ENCODE assay signal across 14 cellular contexts in the genomic region with DNA sequence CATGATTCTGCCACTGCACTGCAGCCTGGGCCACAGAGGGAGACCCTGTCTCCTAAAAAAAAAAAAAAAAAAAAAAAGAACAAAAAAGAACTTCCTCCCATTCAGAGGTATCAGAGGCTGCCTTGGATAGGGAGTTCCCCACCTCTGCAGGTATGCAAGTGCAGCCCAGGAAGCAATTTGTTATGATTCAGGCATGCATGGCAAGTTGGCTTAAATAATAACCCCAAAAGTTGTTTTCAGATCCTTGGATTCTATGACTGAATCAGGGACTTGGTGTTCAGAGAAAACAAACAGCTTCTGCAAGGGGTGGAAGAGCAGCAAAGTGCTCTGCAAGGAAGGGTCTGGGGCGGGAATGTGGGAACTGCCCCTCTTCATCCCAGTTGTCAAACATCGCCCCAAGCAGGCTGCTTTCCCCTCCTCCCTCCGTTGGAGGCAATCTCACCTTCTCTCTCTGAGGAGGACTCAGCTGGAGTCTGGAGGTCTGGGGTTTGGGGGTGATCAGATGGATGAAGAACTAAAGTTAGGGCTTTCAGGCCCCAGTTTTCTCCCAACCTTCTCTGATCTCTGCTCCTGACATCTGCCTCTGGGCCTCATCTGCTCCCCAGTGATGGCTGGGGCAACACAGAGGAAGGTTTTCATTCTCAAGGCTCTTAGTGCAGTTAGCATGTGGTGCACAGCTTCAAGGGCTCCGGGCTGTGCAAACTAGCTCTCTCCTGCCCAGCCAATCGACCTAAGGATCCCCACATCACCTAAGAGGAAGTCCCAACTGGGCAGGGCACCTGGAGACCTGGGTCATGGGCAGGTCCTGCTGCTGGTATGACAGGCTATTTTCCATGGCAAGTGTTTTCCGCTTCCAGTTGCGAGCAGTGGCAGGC. TPM values are rescaled to one million over a fixed set of nuclear protein-coding genes. Genes with fewer than 3 reads are reported as not detected.
"Had no signal": no experiment of that assay in that cellular context is flagged by ENCODE, and none has a peak within 500 bp of the region (broad histone marks: within the 10 kb centered on the region; RNA-seq: fewer than 3 reads in every experiment).

No MANE protein-coding gene starts in this region.

- H3K27ac ChIP-seq: left ventricle myocardium inferior, ovary, skin epidermis, tibial artery had no signal

- H3K27ac Mint-ChIP-seq: activated naive CD4-positive, alpha-beta T cell treated with anti-CD3 and anti-CD28 coated beads, Interleukin-2, amount 50 U/mL, for 72 hours; activated T-helper 17 cell treated with anti-CD3 and anti-CD28 coated beads, Interleukin-2, amount 50 U/mL, for 72 hours; dendritic cell treated with granulocyte-macrophage colony-stimulating factor and Interleukin-4, amounts not matched to agents 40 ng/mL and 50 ng/mL, for 4 days; T-helper 1 cell treated with Interleukin-12 subunit alpha and Interleukin-12 subunit beta and Interleukin-4 antibody, amounts not matched to agents 30 μg/mL and 1 μg/mL, for 36 hours had no signal

- H3K36me3 Mint-ChIP-seq: brain had no signal

- H3K9me3 Mint-ChIP-seq: activated naive CD4-positive, alpha-beta T cell treated with anti-CD3 and anti-CD28 coated beads, Interleukin-2, amount 50 U/mL, for 72 hours; activated T-helper 17 cell treated with anti-CD3 and anti-CD28 coated beads, Interleukin-2, amount 50 U/mL, for 72 hours; brain; dendritic cell treated with granulocyte-macrophage colony-stimulating factor and Interleukin-4, amounts not matched to agents 40 ng/mL and 50 ng/mL, for 4 days; neural crest cell; T-helper 1 cell treated with Interleukin-12 subunit alpha and Interleukin-12 subunit beta and Interleukin-4 antibody, amounts not matched to agents 30 μg/mL and 1 μg/mL, for 36 hours had no signal

- H3K4me3 Mint-ChIP-seq: activated T-helper 17 cell treated with anti-CD3 and anti-CD28 coated beads, Interleukin-2, amount 50 U/mL, for 72 hours; dendritic cell treated with granulocyte-macrophage colony-stimulating factor and Interleukin-4, amounts not matched to agents 40 ng/mL and 50 ng/mL, for 4 days; T-helper 1 cell treated with Interleukin-12 subunit alpha and Interleukin-12 subunit beta and Interleukin-4 antibody, amounts not matched to agents 30 μg/mL and 1 μg/mL, for 36 hours had no signal

- ATAC-seq: activated naive CD4-positive, alpha-beta T cell treated with anti-CD3 and anti-CD28 coated beads, Interleukin-2, amount 50 U/mL, for 72 hours; activated T-helper 17 cell treated with anti-CD3 and anti-CD28 coated beads, Interleukin-2, amount 50 U/mL, for 72 hours had no signal

- H3K9me3 ChIP-seq: left ventricle myocardium inferior, ovary, tibial artery had no signal

- H3K36me3 ChIP-seq: left ventricle myocardium inferior, ovary, tibial artery had no signal

- H3K4me3 ChIP-seq: left ventricle myocardium inferior, ovary, skin epidermis, tibial artery had no signal

- DNase-seq: activated CD4-positive, alpha-beta T cell treated with anti-CD3 and anti-CD28 coated beads, Interleukin-2, amount 50 U/mL, for 1 hour; activated T-cell treated with anti-CD3 and anti-CD28 coated beads for 4 hours; amniotic stem cell; left ventricle myocardium inferior; ovary had no signal

- H3K27me3 ChIP-seq: ovary had no signal

- H3K4me1 Mint-ChIP-seq: activated T-helper 17 cell treated with anti-CD3 and anti-CD28 coated beads, Interleukin-2, amount 50 U/mL, for 72 hours had no signal

RNA-seq across cellular contexts. Expression of a gene that starts 3.5 kb away (rescaled TPM):
- total RNA-seq: activated CD8-positive, alpha-beta memory T cell treated with anti-CD3 and anti-CD28 coated beads for 36 hours had no signal
